Comparison of ENCODE assay signal across 8 cellular contexts in genomic region chr7:28409716-28410627, GRCh38. TPM values are rescaled to one million over a fixed set of nuclear protein-coding genes. Genes with fewer than 3 reads are reported as not detected.
DNase-seq lines count a peak whose midpoint lies in the region; TF ChIP-seq lines count a peak whose summit lies in the region.

No MANE protein-coding gene starts in this region.

- H3K9me3 Mint-ChIP-seq in activated CD4-positive, alpha-beta memory T cell treated with anti-CD3 and anti-CD28 coated beads for 36 hours, result no peaks in the 10 kb centered on the region
- no peaks in the 10 kb centered on the region for H3K9me3 Mint-ChIP-seq in neural progenitor cell

- CTCF ChIA-PET in activated CD4-positive, alpha-beta memory T cell treated with anti-CD3 and anti-CD28 coated beads for 36 hours (lab: Charles Lee), result no interaction called here

- no peak for TF ChIP-seq CTCF in fibroblast of villous mesenchyme (IDR thresholded peaks at IDR 0.05; ENCODE audit: insufficient read depth, low read depth, low read length)
- TF ChIP-seq CTCF in neural progenitor cell (IDR thresholded peaks at IDR 0.05), result no peak
- no peak for TF ChIP-seq CTCF in GM13976 (IDR thresholded peaks at IDR 0.05; ENCODE audit: borderline replicate concordance, control extremely low read depth, extremely low read depth, insufficient read depth, missing control alignments)

- peaks cover 46 to 64% (median 50%) of the 10 kb centered on the region in 11 experiments for H3K27me3 ChIP-seq in BLaER1 treated with 17β-estradiol and CSF1 and Interleukin-3, amounts not matched to agents 10 nM and 100 nM
- peaks cover 88% of the 10 kb centered on the region for H3K27me3 ChIP-seq in neural progenitor cell

- H2AFZ ChIP-seq in neural progenitor cell (replicated peaks), result peak overlapping the region; percentile 32

- H3F3A ChIP-seq in neural progenitor cell (ENCODE audit: low read depth), result peaks cover 47% of the 10 kb centered on the region

- peaks cover 0 to 2% (median 0%) of the 10 kb centered on the region in 11 experiments; a peak in 2 of 22 replicates for H3K9me3 ChIP-seq in BLaER1 treated with 17β-estradiol and CSF1 and Interleukin-3, amounts not matched to agents 10 nM and 100 nM (replicated peaks in 1 of 11)
- no peaks in the 10 kb centered on the region for H3K9me3 ChIP-seq in neural progenitor cell (ENCODE audit: low read depth)

- H3K27me3 Mint-ChIP-seq in activated CD4-positive, alpha-beta memory T cell treated with anti-CD3 and anti-CD28 coated beads for 36 hours, result peaks cover 64% of the 10 kb centered on the region
- peaks cover 20% of the 10 kb centered on the region for H3K27me3 Mint-ChIP-seq in neural progenitor cell (ENCODE audit: insufficient read depth, low read depth)

- no peak overlapping the region for H3K27ac Mint-ChIP-seq in activated CD4-positive, alpha-beta memory T cell treated with anti-CD3 and anti-CD28 coated beads for 36 hours
- no peak overlapping the region for H3K27ac Mint-ChIP-seq in neural progenitor cell

- peaks cover 0 to 14% (median 0%) of the 10 kb centered on the region in 11 experiments; a peak in 6 of 22 replicates for H4K20me1 ChIP-seq in BLaER1 treated with 17β-estradiol and CSF1 and Interleukin-3, amounts not matched to agents 10 nM and 100 nM
- no peaks in the 10 kb centered on the region for H4K20me1 ChIP-seq in neural progenitor cell (ENCODE audit: low read depth)

- peak overlapping the region; percentile 94 to 100 (median 97) for H3K4me2 ChIP-seq in BLaER1 treated with 17β-estradiol and CSF1 and Interleukin-3, amounts not matched to agents 10 nM and 100 nM
- peak overlapping the region; percentile 98 for H3K4me2 ChIP-seq in neural progenitor cell

- H3K4me1 Mint-ChIP-seq in activated CD4-positive, alpha-beta memory T cell treated with anti-CD3 and anti-CD28 coated beads for 36 hours (ENCODE audit: low read depth), result peaks cover 21% of the 10 kb centered on the region
- peaks cover 28% of the 10 kb centered on the region for H3K4me1 Mint-ChIP-seq in neural progenitor cell

- no peaks in the 10 kb centered on the region for H3K36me3 ChIP-seq in BLaER1 treated with 17β-estradiol and CSF1 and Interleukin-3, amounts not matched to agents 10 nM and 100 nM
- no peaks in the 10 kb centered on the region for H3K36me3 ChIP-seq in neural progenitor cell

- POLR2A ChIA-PET in activated CD4-positive, alpha-beta memory T cell treated with anti-CD3 and anti-CD28 coated beads for 36 hours (lab: Charles Lee), result no interaction called here

- peak overlapping the region in 9 of 11 experiments; percentile 31 to 81 (median 63); a peak in 16 of 22 replicates for H3K27ac ChIP-seq in BLaER1 treated with 17β-estradiol and CSF1 and Interleukin-3, amounts not matched to agents 10 nM and 100 nM
- H3K27ac ChIP-seq in neural progenitor cell, result no peak overlapping the region

- in situ Hi-C loops in GM13976 (cut with MboI; ENCODE audit: low sequenced_read_pairs, unreplicated experiment), result no loop called here

- H3K4me3 ChIP-seq in BLaER1 treated with 17β-estradiol and CSF1 and Interleukin-3, amounts not matched to agents 10 nM and 100 nM, result peak overlapping the region; percentile 55 to 73 (median 64)
- H3K4me3 ChIP-seq in fibroblast of villous mesenchyme (ENCODE audit: low read depth, low read length) (peak overlapping the region; percentile 65), neural progenitor cell (peak overlapping the region; percentile 67)

- peaks cover 13 to 28% (median 22%) of the 10 kb centered on the region in 10 experiments for H3K4me1 ChIP-seq in BLaER1 treated with 17β-estradiol and CSF1 and Interleukin-3, amounts not matched to agents 10 nM and 100 nM
- peaks cover 27% of the 10 kb centered on the region for H3K4me1 ChIP-seq in neural progenitor cell

- no peaks in the 10 kb centered on the region for H3K36me3 Mint-ChIP-seq in activated CD4-positive, alpha-beta memory T cell treated with anti-CD3 and anti-CD28 coated beads for 36 hours
- no peaks in the 10 kb centered on the region for H3K36me3 Mint-ChIP-seq in neural progenitor cell

- DNase-seq in HCEC 1CT (peak; percentile 10), fibroblast of villous mesenchyme (ENCODE audit: low read depth) (peak; percentile 24), neural progenitor cell (ENCODE audit: low spot score) (peak; percentile 75), NCI-H1436 (lab: John Stamatoyannopoulos, UW) (no peak), GM13976 (ENCODE audit: low spot score) (no peak), GOT3 (lab: John Stamatoyannopoulos, UW) (no peak)
- DNase-seq in activated CD4-positive, alpha-beta memory T cell treated with anti-CD3 and anti-CD28 coated beads for 36 hours, result no peak

- intact Hi-C loops in activated CD4-positive, alpha-beta memory T cell treated with anti-CD3 and anti-CD28 coated beads for 36 hours (cut with micrococcal nuclease), result loop anchor here (5.0 kb wide), 1 partner anchor 253 kb away; no protein-coding TSS in a partner anchor

- H3K79me2 ChIP-seq in neural progenitor cell (ENCODE audit: low read depth), result no peaks in the 10 kb centered on the region

- peak overlapping the region; percentile 63 for H3K4me3 Mint-ChIP-seq in activated CD4-positive, alpha-beta memory T cell treated with anti-CD3 and anti-CD28 coated beads for 36 hours
- peak overlapping the region; percentile 99 for H3K4me3 Mint-ChIP-seq in neural progenitor cell

- peak overlapping the region; percentile 53 to 85 (median 71) for H3K9ac ChIP-seq in BLaER1 treated with 17β-estradiol and CSF1 and Interleukin-3, amounts not matched to agents 10 nM and 100 nM
- no peak overlapping the region for H3K9ac ChIP-seq in neural progenitor cell

RNA-seq across cellular contexts. Expression of gene CREB5, which starts 2.3 kb away (rescaled TPM):
- under 1 TPM; 0.15 to 0.52 TPM for total RNA-seq in activated CD4-positive, alpha-beta memory T cell treated with anti-CD3 and anti-CD28 coated beads for 36 hours
- total RNA-seq in fibroblast of villous mesenchyme (6.0 and 9.3 TPM in 2 replicates), neural progenitor cell (ENCODE audit: low replicate concordance) (1.2 and 2.8 TPM in 2 replicates)

Comparison
In these comparisons a context has a peak if more than half of its experiments do, and no peak if none do; other contexts are left out.
1. DNase-seq: peak in HCEC 1CT (single experiment), fibroblast of villous mesenchyme (single experiment) and neural progenitor cell (single experiment); none in activated CD4-positive, alpha-beta memory T cell treated with anti-CD3 and anti-CD28 coated beads for 36 hours (single experiment), NCI-H1436 (single experiment), GM13976 (single experiment) and GOT3 (single experiment).
2. Peak in every context shown above with its lines, with median percentiles within 50 percentile points of each other: H3K4me3 ChIP-seq.